Comparison of ENCODE assay signal across 9 cellular contexts in the genomic region with DNA sequence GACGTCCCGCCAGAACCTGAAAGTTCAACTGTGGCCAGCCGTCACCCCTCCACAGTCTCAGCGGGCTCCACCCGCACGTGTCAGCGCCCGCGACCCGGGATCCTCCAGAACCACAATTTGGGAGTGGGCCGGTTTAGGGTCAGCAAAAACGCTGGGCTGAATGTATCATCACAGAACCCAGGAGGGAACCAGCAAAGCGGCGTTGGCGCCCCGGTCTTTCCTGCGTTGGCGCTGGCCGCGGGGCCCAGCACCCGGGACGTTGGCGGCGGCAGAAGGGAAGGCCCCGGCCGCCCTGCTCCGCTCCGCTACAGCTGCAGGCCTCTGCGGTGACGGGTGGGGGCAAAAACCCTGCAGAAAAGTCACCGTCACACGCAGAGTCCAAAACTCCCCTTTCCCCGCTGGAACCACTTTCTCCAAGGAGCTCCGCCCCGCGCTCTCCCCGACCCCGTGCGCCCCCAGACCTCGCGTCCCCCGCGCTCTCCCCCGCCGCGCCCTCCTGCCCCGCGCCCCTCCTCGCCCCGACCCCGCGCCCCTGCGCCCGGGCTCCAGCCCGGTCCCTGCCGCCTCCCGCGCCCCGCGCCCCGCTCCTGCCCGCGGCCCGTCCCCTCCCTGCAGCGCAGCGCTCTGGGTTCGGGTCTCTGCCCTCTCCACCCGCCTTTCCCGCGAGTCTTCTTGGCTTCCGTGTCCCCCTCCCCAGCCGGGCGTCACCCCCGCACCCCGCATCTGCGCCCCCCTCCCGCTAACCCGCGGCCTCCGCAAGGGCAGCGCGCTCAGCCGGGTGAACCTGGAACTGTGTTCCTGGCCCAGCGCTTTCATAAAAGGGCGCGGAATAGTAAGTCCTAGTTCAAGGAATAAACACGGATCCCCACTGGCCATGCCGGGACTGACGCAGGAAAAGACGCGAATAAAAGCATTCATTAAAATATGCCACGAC. TPM values are rescaled to one million over a fixed set of nuclear protein-coding genes. Genes with fewer than 3 reads are reported as not detected.
A peak's percentile ranks its signal among the peaks of the same experiment; 100 is the strongest.
DNase-seq lines count a peak whose midpoint lies in the region; TF ChIP-seq lines count a peak whose summit lies in the region.
"Had no signal": no experiment of that assay in that cellular context is flagged by ENCODE, and none has a peak within 500 bp of the region (broad histone marks: within the 10 kb centered on the region; RNA-seq: fewer than 3 reads in every experiment).

No MANE protein-coding gene starts in this region.

- H3K9me3 ChIP-seq in ES-I3 (ENCODE audit: control insufficient read depth, insufficient read depth, low read length) (no peaks in the 10 kb centered on the region), right atrium auricular region (no peaks in the 10 kb centered on the region), MM.1S (replicated peaks; ENCODE audit: insufficient read depth, low read length) (no peaks in the 10 kb centered on the region)

- H3K27me3 ChIP-seq in right atrium auricular region (no peaks in the 10 kb centered on the region), MM.1S (replicated peaks; ENCODE audit: insufficient read depth, low read length) (no peaks in the 10 kb centered on the region)

- peaks cover 6% of the 10 kb centered on the region for H3K9me3 Mint-ChIP-seq in osteocyte (ENCODE audit: unreplicated experiment)

- H3K36me3 ChIP-seq in ES-I3 (ENCODE audit: insufficient read depth, low read length) (no peaks in the 10 kb centered on the region), right atrium auricular region (no peaks in the 10 kb centered on the region), MM.1S (replicated peaks; ENCODE audit: insufficient read depth, low read length) (no peaks in the 10 kb centered on the region)

- peak; percentile 9 to 17 for DNase-seq in activated CD4-positive, alpha-beta T cell treated with anti-CD3 and anti-CD28 coated beads, Interleukin-2, amount 50 U/mL, for 48 hours
- DNase-seq in right atrium auricular region (ENCODE audit: low spot score) (no peak), osteocyte (ENCODE audit: extremely low spot score, unreplicated experiment) (no peak), NCI-H2171 treated with DMSO at 0.1 percent for 48 hours (lab: John Stamatoyannopoulos, UW) (no peak), MM.1S (no peak), NCI-H69 (lab: John Stamatoyannopoulos, UW) (no peak), NCI-H1694 (lab: John Stamatoyannopoulos, UW) (no peak)
- DNase-seq: activated naive CD4-positive, alpha-beta T cell treated with anti-CD3 and anti-CD28 coated beads, Interleukin-2, amount 50 U/mL, for 16 hours had no signal

- peak overlapping the region; percentile 19 to 44 for H3K4me3 ChIP-seq in right atrium auricular region
- H3K4me3 ChIP-seq in MM.1S (ENCODE audit: low read length), result no peak overlapping the region

- H3K9me2 ChIP-seq in MM.1S (replicated peaks; ENCODE audit: insufficient read depth, low read length), result no peaks in the 10 kb centered on the region

- no peak overlapping the region for H3K27ac Mint-ChIP-seq in osteocyte (ENCODE audit: unreplicated experiment)

- H3K4me1 ChIP-seq in ES-I3 (ENCODE audit: insufficient read depth, low read length) (peaks cover 17% of the 10 kb centered on the region), right atrium auricular region (no peaks in the 10 kb centered on the region), MM.1S (ENCODE audit: low read length) (no peaks in the 10 kb centered on the region)

- H3K4me2 ChIP-seq in MM.1S (ENCODE audit: low read depth, low read length), result no peak overlapping the region

- H3F3A ChIP-seq in MM.1S (ENCODE audit: insufficient read depth, low read length), result no peaks in the 10 kb centered on the region

- TF ChIP-seq CTCF in right atrium auricular region (IDR thresholded peaks at IDR 0.05) (no peak), osteocyte (IDR thresholded peaks at IDR 0.05) (no peak), MM.1S (IDR thresholded peaks at IDR 0.05; ENCODE audit: low read length) (no peak)

- H3K4me3 Mint-ChIP-seq in osteocyte (ENCODE audit: unreplicated experiment), result peak overlapping the region; percentile 67

- peaks cover 8% of the 10 kb centered on the region for H3K4me1 Mint-ChIP-seq in osteocyte (ENCODE audit: unreplicated experiment)

- no peak overlapping the region for H2AFZ ChIP-seq in MM.1S (ENCODE audit: low read length)

- no peaks in the 10 kb centered on the region for H3K79me2 ChIP-seq in MM.1S (ENCODE audit: low read length)

- H3K9ac ChIP-seq in ES-I3 (ENCODE audit: low read depth, low read length) (peak overlapping the region; percentile 60), MM.1S (ENCODE audit: low read length) (no peak overlapping the region)

- H3K27ac ChIP-seq in right atrium auricular region, result no peak overlapping the region
- no peak overlapping the region for H3K27ac ChIP-seq in MM.1S (ENCODE audit: low read length)

- H3K27me3 Mint-ChIP-seq in osteocyte (ENCODE audit: unreplicated experiment), result peaks cover 24% of the 10 kb centered on the region

- no peaks in the 10 kb centered on the region for H4K20me1 ChIP-seq in MM.1S (ENCODE audit: insufficient read depth, low read length)

- peaks cover 5% of the 10 kb centered on the region for H3K36me3 Mint-ChIP-seq in osteocyte (ENCODE audit: unreplicated experiment)

RNA-seq across cellular contexts. Expression of a gene that starts 24.0 kb away (rescaled TPM):
- under 1 TPM in 1 of 2 donors, not detected in 1; 0.79 TPM for total RNA-seq in right atrium auricular region
- total RNA-seq in osteocyte, result 1.7 and 1.8 TPM in 2 replicates

Comparison
In these comparisons a context has a peak if more than half of its experiments do, and no peak if none do; other contexts are left out.
1. DNase-seq: peak in activated CD4-positive, alpha-beta T cell treated with anti-CD3 and anti-CD28 coated beads, Interleukin-2, amount 50 U/mL, for 48 hours (2 of 2); none in right atrium auricular region (single experiment), osteocyte (single experiment), NCI-H2171 treated with DMSO at 0.1 percent for 48 hours (single experiment), MM.1S (single experiment), NCI-H69 (single experiment) and NCI-H1694 (single experiment).